Comparison of ENCODE assay signal across 1 cellular context in the genomic region with DNA sequence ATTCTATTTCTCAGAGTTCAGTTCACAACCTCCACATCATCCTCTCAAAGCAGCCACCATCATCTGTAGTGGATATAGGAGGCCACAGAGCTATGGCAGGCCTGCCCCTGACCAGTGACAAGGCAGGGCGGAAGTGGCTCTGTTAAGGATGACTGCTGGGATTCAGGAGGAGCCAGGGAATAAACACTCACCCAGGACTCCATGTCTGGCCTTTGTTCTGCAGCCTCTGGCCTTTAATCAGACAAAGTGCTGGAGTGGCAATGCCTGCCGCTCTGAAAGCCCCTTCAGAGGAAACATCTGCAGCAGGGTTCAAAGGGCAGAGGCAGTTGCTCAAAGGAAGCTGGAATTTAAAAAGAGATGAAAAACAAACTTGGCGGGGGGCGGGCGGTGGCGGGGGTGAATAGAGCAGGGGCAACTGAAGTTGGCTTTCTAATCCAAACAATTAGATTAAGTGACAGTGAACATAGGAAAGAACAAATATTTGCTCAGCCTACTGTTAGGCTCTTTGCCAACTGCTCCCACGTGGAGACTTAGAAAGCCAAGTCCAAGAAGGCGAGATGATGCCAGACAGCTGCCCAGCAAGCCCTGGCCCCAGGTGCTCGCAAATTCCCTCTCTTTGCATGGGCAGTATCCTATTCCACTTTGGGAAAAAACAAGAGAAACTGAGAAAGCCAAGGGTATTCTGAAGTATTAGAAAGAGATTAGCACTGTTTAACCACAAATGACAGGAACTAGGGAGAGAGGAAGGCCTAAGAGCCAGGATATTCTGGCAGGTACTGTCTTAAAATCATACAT.
TF ChIP-seq lines count a peak whose summit lies in the region.

No MANE protein-coding gene starts in this region.

TF ChIP-seq in HepG2, 621 proteins besides CTCF, POLR2A, EP300 and RAD21 (continued from another document and continues in another):
- TF ChIP-seq ZBTB20 (CRISPR knock-in tag; IDR thresholded peaks at IDR 0.05; ENCODE audit: borderline replicate concordance, low read depth) (no peak), KDM5B (CRISPR knock-in tag; IDR thresholded peaks at IDR 0.05; ENCODE audit: borderline replicate concordance) (no peak), PLSCR1 (CRISPR knock-in tag; IDR thresholded peaks at IDR 0.05; ENCODE audit: borderline replicate concordance) (no peak), ETV5 (CRISPR knock-in tag; IDR thresholded peaks at IDR 0.05; ENCODE audit: borderline replicate concordance) (peak; percentile 52; the same call in 1 of the 2 replicates), CAMTA2 (CRISPR knock-in tag; IDR thresholded peaks at IDR 0.05; ENCODE audit: borderline replicate concordance) (no peak), ZNF687 (CRISPR knock-in tag; IDR thresholded peaks at IDR 0.05) (peak; percentile 28; the same call in 1 of the 2 replicates), SP5 (CRISPR knock-in tag; IDR thresholded peaks at IDR 0.05; ENCODE audit: borderline replicate concordance, low read depth) (peak; percentile 48), TFDP1 (CRISPR knock-in tag; IDR thresholded peaks at IDR 0.05; ENCODE audit: borderline replicate concordance) (no peak), JDP2 (CRISPR knock-in tag; IDR thresholded peaks at IDR 0.05; ENCODE audit: borderline replicate concordance) (no peak), TEAD2 (CRISPR knock-in tag; IDR thresholded peaks at IDR 0.05) (no peak), SP140L (CRISPR knock-in tag; IDR thresholded peaks at IDR 0.05; ENCODE audit: borderline replicate concordance) (no peak), ZNF879 (CRISPR knock-in tag; IDR thresholded peaks at IDR 0.05) (no peak), CCDC6 (CRISPR knock-in tag; IDR thresholded peaks at IDR 0.05) (no peak), ETV6 (CRISPR knock-in tag; conservative IDR thresholded peaks at IDR 0.05) (no peak), TARDBP (CRISPR knock-in tag; IDR thresholded peaks at IDR 0.05) (no peak), ZBTB42 (CRISPR knock-in tag; IDR thresholded peaks at IDR 0.05) (peak; percentile 91), STAT6 (CRISPR knock-in tag; IDR thresholded peaks at IDR 0.05; ENCODE audit: borderline replicate concordance) (no peak), ZNF703 (CRISPR knock-in tag; IDR thresholded peaks at IDR 0.05; ENCODE audit: borderline replicate concordance) (0 out of 2 replicates have a peak, but pooled peaks have one; percentile 21), ZNF260 (CRISPR knock-in tag; IDR thresholded peaks at IDR 0.05; ENCODE audit: borderline replicate concordance, low read depth) (no peak), LBX2 (CRISPR knock-in tag; IDR thresholded peaks at IDR 0.05; ENCODE audit: borderline replicate concordance) (no peak)
- TF ChIP-seq, protein P1, sequence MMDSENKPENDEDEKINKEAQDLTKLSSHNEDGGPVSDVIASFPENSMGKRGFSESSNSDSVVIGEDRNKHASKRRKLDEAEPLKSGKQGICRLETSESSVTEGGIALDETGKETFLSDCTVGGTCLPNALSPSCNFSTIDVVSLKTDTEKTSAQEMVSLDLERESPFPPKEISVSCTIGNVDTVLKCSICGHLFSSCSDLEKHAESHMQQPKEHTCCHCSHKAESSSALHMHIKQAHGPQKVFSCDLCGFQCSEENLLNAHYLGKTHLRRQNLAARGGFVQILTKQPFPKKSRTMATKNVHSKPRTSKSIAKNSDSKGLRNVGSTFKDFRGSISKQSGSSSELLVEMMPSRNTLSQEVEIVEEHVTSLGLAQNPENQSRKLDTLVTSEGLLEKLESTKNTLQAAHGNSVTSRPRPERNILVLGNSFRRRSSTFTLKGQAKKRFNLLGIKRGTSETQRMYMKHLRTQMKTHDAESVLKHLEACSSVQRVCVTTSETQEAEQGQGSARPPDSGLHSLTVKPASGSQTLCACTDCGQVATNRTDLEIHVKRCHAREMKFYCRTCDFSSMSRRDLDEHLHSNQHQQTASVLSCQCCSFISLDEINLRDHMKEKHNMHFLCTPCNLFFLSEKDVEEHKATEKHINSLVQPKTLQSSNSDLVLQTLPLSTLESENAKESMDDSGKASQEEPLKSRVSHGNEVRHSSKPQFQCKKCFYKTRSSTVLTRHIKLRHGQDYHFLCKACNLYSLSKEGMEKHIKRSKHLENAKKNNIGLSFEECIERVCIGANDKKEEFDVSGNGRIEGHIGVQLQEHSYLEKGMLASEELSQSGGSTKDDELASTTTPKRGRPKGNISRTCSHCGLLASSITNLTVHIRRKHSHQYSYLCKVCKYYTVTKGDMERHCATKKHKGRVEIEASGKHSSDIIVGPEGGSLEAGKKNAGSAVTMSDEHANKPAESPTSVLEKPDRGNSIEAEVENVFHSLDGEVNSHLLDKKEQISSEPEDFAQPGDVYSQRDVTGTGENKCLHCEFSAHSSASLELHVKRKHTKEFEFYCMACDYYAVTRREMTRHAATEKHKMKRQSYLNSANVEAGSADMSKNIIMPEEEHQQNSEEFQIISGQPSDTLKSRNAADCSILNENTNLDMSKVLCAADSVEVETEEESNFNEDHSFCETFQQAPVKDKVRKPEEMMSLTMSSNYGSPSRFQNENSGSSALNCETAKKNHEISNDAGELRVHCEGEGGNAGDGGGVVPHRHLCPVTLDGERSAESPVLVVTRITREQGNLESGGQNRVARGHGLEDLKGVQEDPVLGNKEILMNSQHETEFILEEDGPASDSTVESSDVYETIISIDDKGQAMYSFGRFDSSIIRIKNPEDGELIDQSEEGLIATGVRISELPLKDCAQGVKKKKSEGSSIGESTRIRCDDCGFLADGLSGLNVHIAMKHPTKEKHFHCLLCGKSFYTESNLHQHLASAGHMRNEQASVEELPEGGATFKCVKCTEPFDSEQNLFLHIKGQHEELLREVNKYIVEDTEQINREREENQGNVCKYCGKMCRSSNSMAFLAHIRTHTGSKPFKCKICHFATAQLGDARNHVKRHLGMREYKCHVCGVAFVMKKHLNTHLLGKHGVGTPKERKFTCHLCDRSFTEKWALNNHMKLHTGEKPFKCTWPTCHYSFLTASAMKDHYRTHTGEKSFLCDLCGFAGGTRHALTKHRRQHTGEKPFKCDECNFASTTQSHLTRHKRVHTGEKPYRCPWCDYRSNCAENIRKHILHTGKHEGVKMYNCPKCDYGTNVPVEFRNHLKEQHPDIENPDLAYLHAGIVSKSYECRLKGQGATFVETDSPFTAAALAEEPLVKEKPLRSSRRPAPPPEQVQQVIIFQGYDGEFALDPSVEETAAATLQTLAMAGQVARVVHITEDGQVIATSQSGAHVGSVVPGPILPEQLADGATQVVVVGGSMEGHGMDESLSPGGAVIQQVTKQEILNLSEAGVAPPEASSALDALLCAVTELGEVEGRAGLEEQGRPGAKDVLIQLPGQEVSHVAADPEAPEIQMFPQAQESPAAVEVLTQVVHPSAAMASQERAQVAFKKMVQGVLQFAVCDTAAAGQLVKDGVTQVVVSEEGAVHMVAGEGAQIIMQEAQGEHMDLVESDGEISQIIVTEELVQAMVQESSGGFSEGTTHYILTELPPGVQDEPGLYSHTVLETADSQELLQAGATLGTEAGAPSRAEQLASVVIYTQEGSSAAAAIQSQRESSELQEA (CRISPR knock-in tag; IDR thresholded peaks at IDR 0.05; ENCODE audit: not compliant biosample characterization): no peak
- TF ChIP-seq, protein P2, sequence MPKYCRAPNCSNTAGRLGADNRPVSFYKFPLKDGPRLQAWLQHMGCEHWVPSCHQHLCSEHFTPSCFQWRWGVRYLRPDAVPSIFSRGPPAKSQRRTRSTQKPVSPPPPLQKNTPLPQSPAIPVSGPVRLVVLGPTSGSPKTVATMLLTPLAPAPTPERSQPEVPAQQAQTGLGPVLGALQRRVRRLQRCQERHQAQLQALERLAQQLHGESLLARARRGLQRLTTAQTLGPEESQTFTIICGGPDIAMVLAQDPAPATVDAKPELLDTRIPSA (CRISPR knock-in tag; IDR thresholded peaks at IDR 0.05; ENCODE audit: borderline replicate concordance): no peak
- TF ChIP-seq, protein P3, sequence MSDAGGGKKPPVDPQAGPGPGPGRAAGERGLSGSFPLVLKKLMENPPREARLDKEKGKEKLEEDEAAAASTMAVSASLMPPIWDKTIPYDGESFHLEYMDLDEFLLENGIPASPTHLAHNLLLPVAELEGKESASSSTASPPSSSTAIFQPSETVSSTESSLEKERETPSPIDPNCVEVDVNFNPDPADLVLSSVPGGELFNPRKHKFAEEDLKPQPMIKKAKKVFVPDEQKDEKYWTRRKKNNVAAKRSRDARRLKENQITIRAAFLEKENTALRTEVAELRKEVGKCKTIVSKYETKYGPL (CRISPR knock-in tag; IDR thresholded peaks at IDR 0.05): no peak
- TF ChIP-seq, protein P4, sequence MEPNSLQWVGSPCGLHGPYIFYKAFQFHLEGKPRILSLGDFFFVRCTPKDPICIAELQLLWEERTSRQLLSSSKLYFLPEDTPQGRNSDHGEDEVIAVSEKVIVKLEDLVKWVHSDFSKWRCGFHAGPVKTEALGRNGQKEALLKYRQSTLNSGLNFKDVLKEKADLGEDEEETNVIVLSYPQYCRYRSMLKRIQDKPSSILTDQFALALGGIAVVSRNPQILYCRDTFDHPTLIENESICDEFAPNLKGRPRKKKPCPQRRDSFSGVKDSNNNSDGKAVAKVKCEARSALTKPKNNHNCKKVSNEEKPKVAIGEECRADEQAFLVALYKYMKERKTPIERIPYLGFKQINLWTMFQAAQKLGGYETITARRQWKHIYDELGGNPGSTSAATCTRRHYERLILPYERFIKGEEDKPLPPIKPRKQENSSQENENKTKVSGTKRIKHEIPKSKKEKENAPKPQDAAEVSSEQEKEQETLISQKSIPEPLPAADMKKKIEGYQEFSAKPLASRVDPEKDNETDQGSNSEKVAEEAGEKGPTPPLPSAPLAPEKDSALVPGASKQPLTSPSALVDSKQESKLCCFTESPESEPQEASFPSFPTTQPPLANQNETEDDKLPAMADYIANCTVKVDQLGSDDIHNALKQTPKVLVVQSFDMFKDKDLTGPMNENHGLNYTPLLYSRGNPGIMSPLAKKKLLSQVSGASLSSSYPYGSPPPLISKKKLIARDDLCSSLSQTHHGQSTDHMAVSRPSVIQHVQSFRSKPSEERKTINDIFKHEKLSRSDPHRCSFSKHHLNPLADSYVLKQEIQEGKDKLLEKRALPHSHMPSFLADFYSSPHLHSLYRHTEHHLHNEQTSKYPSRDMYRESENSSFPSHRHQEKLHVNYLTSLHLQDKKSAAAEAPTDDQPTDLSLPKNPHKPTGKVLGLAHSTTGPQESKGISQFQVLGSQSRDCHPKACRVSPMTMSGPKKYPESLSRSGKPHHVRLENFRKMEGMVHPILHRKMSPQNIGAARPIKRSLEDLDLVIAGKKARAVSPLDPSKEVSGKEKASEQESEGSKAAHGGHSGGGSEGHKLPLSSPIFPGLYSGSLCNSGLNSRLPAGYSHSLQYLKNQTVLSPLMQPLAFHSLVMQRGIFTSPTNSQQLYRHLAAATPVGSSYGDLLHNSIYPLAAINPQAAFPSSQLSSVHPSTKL (CRISPR knock-in tag; IDR thresholded peaks at IDR 0.05): peak; percentile 74
